ENCODE assay signal across 8 cellular contexts in genomic region chr1:32013386-32014198, GRCh38. TPM values are rescaled to one million over a fixed set of nuclear protein-coding genes. Genes with fewer than 3 reads are reported as not detected.
DNase-seq lines count a peak whose midpoint lies in the region; ATAC-seq and TF ChIP-seq lines count a peak whose summit lies in the region.

Gene KHDRBS1 (plus strand): TSS chr1:32013868. CDS start chr1:32013996, 128 bp downstream.

- DNase-seq in AG10803 (ENCODE audit: low read depth) (peak; percentile 98), NCI-H460 (ENCODE audit: extremely low read depth, low read depth) (peak; percentile 96), cerebellar nuclear complex (lab: John Stamatoyannopoulos, UW) (peak; percentile 69 to 88), islet precursor cell (peak; percentile 100)
- peak; percentile 97 for DNase-seq in activated CD4-positive, CD25-positive, alpha-beta regulatory T cell treated with anti-CD3 and anti-CD28 coated beads, Interleukin-2, amount 50 U/mL, for 72 hours
- DNase-seq in stimulated activated CD4-positive, alpha-beta T cell treated with anti-CD3 and anti-CD28 coated beads, Interleukin-12 subunit alpha, Interleukin-12 subunit beta, amount 100 ng/mL, for 48 hours (ENCODE audit: low read depth in 2 of 3, low spot score in 1 of 3): peak; percentile 94 to 99 (median 98)

- ATAC-seq in GM19043 (IDR thresholded peaks at IDR 0.05; ENCODE audit: low read depth, unreplicated experiment) (peak; percentile 72), HG03378 (IDR thresholded peaks at IDR 0.05; ENCODE audit: unreplicated experiment) (peak; percentile 81)

- peak within 1 kb of the TSS; percentile 98 for H3K4me3 ChIP-seq in AG10803 (ENCODE audit: low read length)

- no peak for TF ChIP-seq CTCF in AG10803 (conservative IDR thresholded peaks at IDR 0.05; ENCODE audit: low read length)

RNA-seq across cellular contexts. Expression of gene KHDRBS1, which starts in this region (rescaled TPM):
- total RNA-seq in NCI-H460 (2014; rRNA removed; shearing (Covaris generic)): 39.2 and 45.1 TPM in 2 replicates
- 53.2 and 55.3 TPM in 2 replicates for polyA plus RNA-seq in NCI-H460 (2014; cell fraction: nucleus; rRNA removed)

Comparison
In these comparisons a context has a peak if more than half of its experiments do, and no peak if none do; other contexts are left out.
1. Peak in every context shown above with its lines: DNase-seq, ATAC-seq and H3K4me3 ChIP-seq.